ENCODE assay signal across 13 cellular contexts in genomic region chr4:89142691-89143669, GRCh38. TPM values are rescaled to one million over a fixed set of nuclear protein-coding genes. Genes with fewer than 3 reads are reported as not detected.
DNase-seq lines count a peak whose midpoint lies in the region; ATAC-seq and TF ChIP-seq lines count a peak whose summit lies in the region.
"Had no signal": no experiment of that assay in that cellular context is flagged by ENCODE, and none has a peak within 500 bp of the region (broad histone marks: within the 10 kb centered on the region; RNA-seq: fewer than 3 reads in every experiment).

No MANE protein-coding gene starts in this region.

- no peak overlapping the region for H3K4me3 ChIP-seq in lower lobe of right lung
- H3K4me3 ChIP-seq: prostate gland, tibial artery had no signal

- peak; percentile 48 for DNase-seq in NCI-H1694 treated with DMSO at 0.1 percent for 48 hours (lab: John Stamatoyannopoulos, UW)
- no peak for DNase-seq in NCI-H1436 (lab: John Stamatoyannopoulos, UW)
- DNase-seq in OCI-M1 (lab: John Stamatoyannopoulos, UW), result no peak
- DNase-seq in lower lobe of right lung, result no peak
- no peak for DNase-seq in NK-92 treated with Interleukin-12 subunit alpha and Interleukin-12 subunit beta, amount 100 ng/mL, for 24 hours (lab: John Stamatoyannopoulos, UW)
- DNase-seq: C1 segment of cervical spinal cord, NCI-H1930, tibial artery had no signal

- no peak for TF ChIP-seq CTCF in lower lobe of right lung (IDR thresholded peaks at IDR 0.05)

- peaks cover 7% of the 10 kb centered on the region for H3K9me3 ChIP-seq in lower lobe of right lung
- H3K9me3 ChIP-seq: prostate gland, tibial artery had no signal

- H3K4me1 ChIP-seq in lower lobe of right lung, result no peaks in the 10 kb centered on the region
- H3K4me1 ChIP-seq: prostate gland, tibial artery had no signal

- no peak overlapping the region for H3K27ac ChIP-seq in lower lobe of right lung
- H3K27ac ChIP-seq: prostate gland, tibial artery had no signal

- intact Hi-C loops in lower lobe of right lung (cut with DNase I), result no loop called here

- H3K36me3 ChIP-seq in lower lobe of right lung, result no peaks in the 10 kb centered on the region
- H3K36me3 ChIP-seq: prostate gland, tibial artery had no signal

- ATAC-seq in GM18517 (IDR thresholded peaks at IDR 0.05; ENCODE audit: unreplicated experiment) (peak; percentile 97), GM21381 (IDR thresholded peaks at IDR 0.05; ENCODE audit: unreplicated experiment) (peak; percentile 79), HG03025 (IDR thresholded peaks at IDR 0.05; ENCODE audit: low FRiP score, unreplicated experiment) (peak; percentile 56), lower lobe of right lung (no peak)
- ATAC-seq: Panc1 had no signal

- no peaks in the 10 kb centered on the region for H3K27me3 ChIP-seq in lower lobe of right lung (ENCODE audit: low read depth)
- H3K27me3 ChIP-seq: tibial artery had no signal

RNA-seq across cellular contexts. Expression of gene TIGD2, which starts 31.6 kb away (rescaled TPM):
- 6.8 TPM for total RNA-seq in lower lobe of right lung

Comparison
In these comparisons a context has a peak if more than half of its experiments do, and no peak if none do; other contexts are left out.
1. ATAC-seq: peak in GM18517 (single experiment), GM21381 (single experiment) and HG03025 (single experiment); none in lower lobe of right lung (0 of 2).